ENCODE assay signal across 8 cellular contexts in the genomic region with DNA sequence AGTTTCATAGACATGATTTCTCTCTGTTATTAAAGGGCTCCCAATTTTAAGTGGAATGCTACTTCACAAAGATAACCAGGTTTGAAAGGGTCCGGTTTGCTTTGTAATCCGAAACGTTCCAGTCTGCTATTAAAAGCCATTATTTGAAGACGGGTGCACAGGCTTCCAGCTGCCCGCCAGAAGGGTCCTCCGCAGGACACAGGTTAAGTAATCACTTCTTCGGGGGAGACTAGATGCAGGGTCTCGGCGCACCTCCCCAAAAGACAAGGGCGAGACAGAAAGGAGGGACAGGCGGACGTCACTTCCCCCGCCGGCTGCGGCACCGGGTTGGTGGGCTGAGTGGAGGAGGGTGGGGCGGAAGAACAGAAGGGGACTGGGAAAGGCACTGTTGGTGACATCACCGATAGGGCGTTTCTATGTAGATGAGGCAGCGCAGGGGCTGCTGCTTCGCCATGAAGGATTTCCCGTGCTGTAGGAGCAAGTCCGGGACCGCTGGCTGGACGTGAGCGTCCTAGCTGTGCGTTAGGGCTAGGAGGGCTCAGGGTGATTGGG.
A peak's percentile ranks its signal among the peaks of the same experiment; 100 is the strongest.
DNase-seq lines count a peak whose midpoint lies in the region; ATAC-seq and TF ChIP-seq lines count a peak whose summit lies in the region.

No MANE protein-coding gene starts in this region.

- H3K4me3 ChIP-seq in choroid plexus epithelial cell (ENCODE audit: low read depth, low read length) = peak overlapping the region; percentile 68

- TF ChIP-seq CTCF in choroid plexus epithelial cell (conservative IDR thresholded peaks at IDR 0.05; ENCODE audit: low read depth, low read length) = no peak

- ATAC-seq in GM19025 (IDR thresholded peaks at IDR 0.05; ENCODE audit: low read depth, unreplicated experiment) = peak; percentile 90
- ATAC-seq in HG03342 (IDR thresholded peaks at IDR 0.05; ENCODE audit: unreplicated experiment) = peak; percentile 85

- DNase-seq in AG08395 (ENCODE audit: low spot score) (peak; percentile 89), NCI-H345 treated with DMSO at 0.1 percent for 48 hours (lab: John Stamatoyannopoulos, UW; ENCODE audit: unreplicated experiment) (peak; percentile 99), choroid plexus epithelial cell (ENCODE audit: low read depth) (peak; percentile 100), kidney glomerular epithelial cell (lab: John Stamatoyannopoulos, UW) (peak; percentile 97)
- peak; percentile 96 for DNase-seq in activated CD4-positive, CD25-positive, alpha-beta regulatory T cell treated with anti-CD3 and anti-CD28 coated beads, Interleukin-2, amount 50 U/mL, for 16 hours (ENCODE audit: low read depth, low spot score)
- DNase-seq in stimulated activated CD4-positive, alpha-beta T cell treated with anti-CD3 and anti-CD28 coated beads, Interleukin-15, amount 100 ng/mL, for 48 hours (ENCODE audit: low read depth in 2 of 2) = peak; percentile 99

Comparison
In these comparisons a context has a peak if more than half of its experiments do, and no peak if none do; other contexts are left out.
1. Peak in every context shown above with its lines: DNase-seq, ATAC-seq and H3K4me3 ChIP-seq.